ENCODE assay signal across 29 cellular contexts in genomic region chr16:13254998-13255614, GRCh38.
"Had no signal": no experiment of that assay in that cellular context is flagged by ENCODE, and none has a peak within 500 bp of the region (broad histone marks: within the 10 kb centered on the region; RNA-seq: fewer than 3 reads in every experiment).

No MANE protein-coding gene starts in this region.

- H3K36me3 ChIP-seq: esophagus muscularis mucosa, gastroesophageal sphincter, heart right ventricle, left lung, neural progenitor cell, thoracic aorta, tibial nerve, upper lobe of left lung had no signal

- H3K27ac ChIP-seq: coronary artery, esophagus muscularis mucosa, foreskin keratinocyte, gastroesophageal sphincter, heart right ventricle, left lung, neural progenitor cell, parathyroid adenoma, thoracic aorta, tibial nerve, upper lobe of left lung had no signal

- H3K4me2 ChIP-seq: neural progenitor cell, smooth muscle cell had no signal

- DNase-seq: dermis blood vessel endothelial cell; effector memory CD4-positive, alpha-beta T cell; foreskin keratinocyte; heart right ventricle; hippocampal formation; left cardiac atrium; left lung; mesenchymal stem cell; mucosa of descending colon; naive B cell; stimulated activated CD4-positive, alpha-beta T cell treated with anti-CD3 and anti-CD28 coated beads, Interleukin-2, amount 100 ng/mL, for 24 hours; stimulated activated CD4-positive, alpha-beta T cell treated with anti-CD3 and anti-CD28 coated beads, Interleukin-4, amount 100 ng/mL, for 24 hours; upper lobe of left lung had no signal

- H3K36me3 Mint-ChIP-seq: mesothelial cell of epicardium; naive B cell; neural progenitor cell; stimulated activated memory B cell treated with anti-CD40 and anti-IgM and Interleukin-4, amounts not matched to agents 10 μg/mL and 1 μg/mL and 100 μg/mL, for 72 hours had no signal

- H3K9me3 ChIP-seq: esophagus muscularis mucosa, gastroesophageal sphincter, thoracic aorta had no signal

- H3K4me1 ChIP-seq: esophagus muscularis mucosa, foreskin keratinocyte, gastroesophageal sphincter, heart right ventricle, left lung, neural progenitor cell, parathyroid adenoma, tibial nerve, upper lobe of left lung had no signal

- FAIRE-seq: endothelial cell of umbilical vein, islet of Langerhans had no signal

- H2AFZ ChIP-seq: neural progenitor cell, parathyroid adenoma had no signal

- H3K4me3 Mint-ChIP-seq: mesothelial cell of epicardium; naive B cell; nephron; neural progenitor cell; stimulated activated memory B cell treated with anti-CD40 and anti-IgM and Interleukin-4, amounts not matched to agents 10 μg/mL and 1 μg/mL and 100 μg/mL, for 72 hours; stimulated activated naive CD8-positive, alpha-beta T cell treated with anti-CD3 and anti-CD28 coated beads, Interleukin-15, Interleukin-2, amounts not matched to agents 100 ng/mL and 50 ng/mL, for 24 hours had no signal

- H3K27ac Mint-ChIP-seq: mesothelial cell of epicardium; naive B cell; nephron; neural progenitor cell; progenitor cell of endocrine pancreas; stimulated activated memory B cell treated with anti-CD40 and anti-IgM and Interleukin-4, amounts not matched to agents 10 μg/mL and 1 μg/mL and 100 μg/mL, for 72 hours; stimulated activated naive CD8-positive, alpha-beta T cell treated with anti-CD3 and anti-CD28 coated beads, Interleukin-15, Interleukin-2, amounts not matched to agents 100 ng/mL and 50 ng/mL, for 24 hours had no signal

- H3K9ac ChIP-seq: neural progenitor cell, parathyroid adenoma had no signal

- H3K4me3 ChIP-seq: coronary artery, esophagus muscularis mucosa, gastroesophageal sphincter, heart right ventricle, left lung, mucosa of descending colon, neural progenitor cell, smooth muscle cell, thoracic aorta, tibial nerve, upper lobe of left lung had no signal

- H3K79me2 ChIP-seq: parathyroid adenoma had no signal

- ATAC-seq: foreskin keratinocyte; gastroesophageal sphincter; heart right ventricle; left cardiac atrium; left lung; mucosa of descending colon; sciatic nerve; stimulated activated memory B cell treated with anti-CD40 and anti-IgM and Interleukin-4, amounts not matched to agents 10 μg/mL and 1 μg/mL and 100 μg/mL, for 72 hours had no signal

- H3K4me1 Mint-ChIP-seq: mesothelial cell of epicardium; nephron; neural progenitor cell; stimulated activated memory B cell treated with anti-CD40 and anti-IgM and Interleukin-4, amounts not matched to agents 10 μg/mL and 1 μg/mL and 100 μg/mL, for 72 hours had no signal

- H3K27me3 Mint-ChIP-seq: naive B cell; stimulated activated memory B cell treated with anti-CD40 and anti-IgM and Interleukin-4, amounts not matched to agents 10 μg/mL and 1 μg/mL and 100 μg/mL, for 72 hours had no signal

- H3K27me3 ChIP-seq: foreskin keratinocyte, left lung, neural progenitor cell, tibial nerve, upper lobe of left lung had no signal
